In the genomic region with DNA sequence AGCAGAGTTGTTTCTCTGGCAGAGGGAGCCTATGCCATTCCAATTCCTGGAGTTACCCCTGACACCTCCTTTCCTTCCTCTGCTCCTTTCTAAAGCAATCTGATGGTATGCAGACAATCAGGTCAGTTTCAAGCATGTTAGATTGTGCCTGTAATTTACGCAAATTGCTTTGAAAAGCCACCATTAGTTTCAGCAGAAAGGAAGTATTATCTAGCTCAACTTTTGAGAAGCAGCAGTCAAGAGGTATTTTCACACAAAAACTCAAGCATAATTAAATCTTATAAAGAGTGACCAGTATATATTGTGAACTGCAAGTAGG, we compare ENCODE assay signal across 12 cellular contexts. TPM values are rescaled to one million over a fixed set of nuclear protein-coding genes. Genes with fewer than 3 reads are reported as not detected.
DNase-seq lines count a peak whose midpoint lies in the region; ATAC-seq, FAIRE-seq and TF ChIP-seq lines count a peak whose summit lies in the region.
"Had no signal": no experiment of that assay in that cellular context is flagged by ENCODE, and none has a peak within 500 bp of the region (broad histone marks: within the 10 kb centered on the region; RNA-seq: fewer than 3 reads in every experiment).

No MANE protein-coding gene starts in this region.

- H3K27me3 ChIP-seq in IMR-90 (ENCODE audit: control insufficient read depth, insufficient read depth, low read length), result no peaks in the 10 kb centered on the region
- H3K27me3 ChIP-seq in H1 (replicated peaks in 1 of 4; ENCODE audit: control insufficient read depth in 3 of 4, extremely low read depth in 1 of 4, insufficient read depth in 3 of 4, low read length in 3 of 4), result peaks cover 0 to 8% (median 6%) of the 10 kb centered on the region in 4 experiments; a peak in 5 of 7 replicates
- no peaks in the 10 kb centered on the region for H3K27me3 ChIP-seq in thoracic aorta (replicated peaks; ENCODE audit: insufficient read depth)
- H3K27me3 ChIP-seq: cardiac muscle cell had no signal

- H3K4me1 ChIP-seq in IMR-90 (ENCODE audit: control insufficient read depth, insufficient read depth, low read length) (peaks cover 18% of the 10 kb centered on the region), H1 (replicated peaks in 1 of 4; ENCODE audit: control insufficient read depth in 3 of 4, insufficient read depth in 4 of 4, low read length in 3 of 4) (peaks cover 11 to 29% (median 25%) of the 10 kb centered on the region in 4 experiments), thoracic aorta (ENCODE audit: control insufficient read depth in 1 of 2, low read depth in 2 of 2) (peaks cover 19 to 83% of the 10 kb centered on the region in 2 donors)

- H3K36me3 ChIP-seq in IMR-90 (ENCODE audit: control insufficient read depth, insufficient read depth, low read length) (peaks cover 3% of the 10 kb centered on the region), H1 (ENCODE audit: control insufficient read depth in 2 of 4, insufficient read depth in 4 of 4, low read length in 3 of 4) (no peaks in the 10 kb centered on the region), thoracic aorta (no peaks in the 10 kb centered on the region)
- H3K36me3 ChIP-seq: cardiac muscle cell had no signal

- H3K18ac ChIP-seq in IMR-90 (ENCODE audit: low read depth, low read length) (peak overlapping the region; percentile 27; the same call in 1 of the 2 replicates), H1 (ENCODE audit: extremely low read depth, low read length) (no peak overlapping the region)

- H4K20me1 ChIP-seq in IMR-90 (ENCODE audit: insufficient read depth, low read length), result peaks cover 71% of the 10 kb centered on the region
- peaks cover 10 to 12% of the 10 kb centered on the region in 2 experiments for H4K20me1 ChIP-seq in H1 (replicated peaks in 1 of 2; ENCODE audit: control insufficient read depth in 1 of 2, insufficient read depth in 2 of 2, low read length in 2 of 2)

- POLR2A ChIA-PET in IMR-90 (lab: Charles Lee; ENCODE audit: unreplicated experiment), result no interaction called here
- POLR2A ChIA-PET in H1 (lab: Charles Lee; ENCODE audit: partially characterized antibody), result interaction anchor here (1.8 kb wide), 1 partner anchor 8 kb away, joined by 12 read pairs; no protein-coding TSS in a partner anchor

- no peak overlapping the region for H3K56ac ChIP-seq in IMR-90 (ENCODE audit: extremely low read depth, insufficient read depth, low read length)
- H3K56ac ChIP-seq in H1 (replicated peaks; ENCODE audit: insufficient read length, low read depth, low read length), result no peak overlapping the region

- H4K8ac ChIP-seq in IMR-90 (ENCODE audit: low read depth in 2 of 2, low read length in 2 of 2), result no peak overlapping the region
- H4K8ac ChIP-seq in H1 (ENCODE audit: extremely low read depth, insufficient read depth, low read length), result no peak overlapping the region

- H2BK5ac ChIP-seq in IMR-90 (ENCODE audit: low read depth, low read length, poor library complexity, severe bottlenecking) (peak overlapping the region; percentile 25), H1 (ENCODE audit: low read depth, low read length) (no peak overlapping the region)

- no peak overlapping the region for H4K91ac ChIP-seq in IMR-90 (ENCODE audit: insufficient read depth, low read depth, low read length)
- H4K91ac ChIP-seq in H1 (replicated peaks; ENCODE audit: insufficient read length, low read length), result no peak overlapping the region

- H3K4ac ChIP-seq in IMR-90 (ENCODE audit: low read depth, low read length) (no peak overlapping the region), H1 (replicated peaks; ENCODE audit: insufficient read length, low read depth, low read length) (no peak overlapping the region)

- no peak for FAIRE-seq in H1 (lab: Jason Lieb, UNC)

- H3K9ac ChIP-seq in IMR-90 (ENCODE audit: low read depth, low read length) (peak overlapping the region; percentile 66; the same call in 1 of the 2 replicates), H1 (replicated peaks in 1 of 4; ENCODE audit: extremely low read depth in 1 of 4, low read depth in 3 of 4, low read length in 3 of 4) (no peak overlapping the region)

- H3K36me3 Mint-ChIP-seq in mesothelial cell of epicardium, result no peaks in the 10 kb centered on the region

- H2BK120ac ChIP-seq in IMR-90 (ENCODE audit: low read depth, low read length) (no peak overlapping the region), H1 (replicated peaks; ENCODE audit: low read depth, low read length) (no peak overlapping the region)

- H3K9me3 ChIP-seq in IMR-90 (ENCODE audit: control insufficient read depth, insufficient read depth, low read length) (no peaks in the 10 kb centered on the region), H1 (ENCODE audit: insufficient read depth in 2 of 2, low read depth in 1 of 2, low read length in 1 of 2) (no peaks in the 10 kb centered on the region), thoracic aorta (no peaks in the 10 kb centered on the region)

- CTCF ChIA-PET in IMR-90 (lab: Yijun Ruan, JAX), result interaction anchor here (0.7 kb wide), 1 partner anchor 43 kb away, joined by 3 read pairs; no protein-coding TSS in a partner anchor
- CTCF ChIA-PET in H1 (lab: Charles Lee; ENCODE audit: partially characterized antibody), result interaction anchor here (1.2 to 2.7 kb wide), 4 partner anchors 9 to 293 kb away, joined by 3 to 18 read pairs (median 8); no protein-coding TSS in a partner anchor

- H3K27ac ChIP-seq in IMR-90 (ENCODE audit: insufficient read depth, low read length) (no peak overlapping the region), H1 (ENCODE audit: low read depth, low read length) (no peak overlapping the region), thoracic aorta (peak overlapping the region; percentile 96 to 98)
- H3K27ac ChIP-seq: cardiac muscle cell had no signal

- H2AFZ ChIP-seq in IMR-90 (replicated peaks; ENCODE audit: low read length, poor library complexity) (no peak overlapping the region), H1 (ENCODE audit: low read length) (no peak overlapping the region)

- H3K79me2 ChIP-seq in H1 (ENCODE audit: control insufficient read depth in 1 of 2, insufficient read depth in 2 of 2, low read length in 2 of 2), result peaks cover 16 to 69% of the 10 kb centered on the region in 2 experiments

- H2AK9ac ChIP-seq in IMR-90 (replicated peaks; ENCODE audit: low read depth, low read length, poor library complexity), result no peak overlapping the region

- in situ Hi-C loops in IMR-90 (cut with MboI; ENCODE audit: low sequenced_read_pairs), result no loop called here

- ATAC-seq in IMR-90 (ENCODE audit: low read depth) (no peak), thoracic aorta (ENCODE audit: insufficient number of reproducible peaks, low FRiP score, low read depth) (no peak), HG02981 (IDR thresholded peaks at IDR 0.05; ENCODE audit: unreplicated experiment) (no peak)

- peak overlapping the region; percentile 88 for H3K4me3 Mint-ChIP-seq in mesothelial cell of epicardium

- H3K79me1 ChIP-seq in IMR-90 (ENCODE audit: low read depth in 1 of 2, low read length in 2 of 2) (peaks cover 4 to 53% of the 10 kb centered on the region in 2 experiments; a peak in 2 of 4 replicates), H1 (ENCODE audit: low read depth, low read length) (no peaks in the 10 kb centered on the region)

- H3K23ac ChIP-seq in IMR-90 (ENCODE audit: low read depth, low read length) (0 out of 2 replicates have a peak overlapping the region, but pooled peaks have one; percentile 2), H1 (ENCODE audit: insufficient read length) (no peak overlapping the region)

- no peaks in the 10 kb centered on the region for H3K27me3 Mint-ChIP-seq in mesothelial cell of epicardium (ENCODE audit: low read depth)

- DNase-seq in IMR-90 (no peak), H1 (ENCODE audit: low read depth in 1 of 2, low spot score in 2 of 2) (no peak), mesothelial cell of epicardium (ENCODE audit: low spot score in 2 of 2, unreplicated experiment in 2 of 2) (no peak), thoracic aorta (ENCODE audit: low spot score) (no peak), DMS53 treated with DMSO at 0.1 percent for 48 hours (lab: John Stamatoyannopoulos, UW; ENCODE audit: unreplicated experiment) (no peak), kidney glomerular epithelial cell (lab: John Stamatoyannopoulos, UW) (no peak)
- no peak for DNase-seq in stimulated activated CD4-positive, alpha-beta T cell treated with anti-CD3 and anti-CD28 coated beads, Interleukin-2, amount 100 ng/mL, for 24 hours
- DNase-seq: DMS53, MM.1S, NCI-H748 treated with DMSO at 0.1 percent for 48 hours had no signal

- H2BK15ac ChIP-seq in IMR-90 (ENCODE audit: low read depth, low read length) (no peak overlapping the region), H1 (ENCODE audit: low read length) (no peak overlapping the region)

- peaks cover 77% of the 10 kb centered on the region for H3K4me1 Mint-ChIP-seq in mesothelial cell of epicardium

- TF ChIP-seq POLR2A in IMR-90 (IDR thresholded peaks at IDR 0.05; ENCODE audit: low read depth, low read length), result 0 out of 2 replicates have a peak, but pooled peaks have one; percentile 7
- TF ChIP-seq POLR2A in H1 (IDR thresholded peaks at IDR 0.05; ENCODE audit: control extremely low read depth in 1 of 2, low read depth in 2 of 2, low read length in 2 of 2), result no peak

- TF ChIP-seq EP300 in H1 (IDR thresholded peaks at IDR 0.05; ENCODE audit: borderline replicate concordance in 1 of 2, low read depth in 2 of 2, low read length in 2 of 2), result no peak

- no peak for TF ChIP-seq CTCF in IMR-90 (conservative IDR thresholded peaks at IDR 0.05; ENCODE audit: low read depth, low read length)
- no peak for TF ChIP-seq CTCF in H1 (IDR thresholded peaks at IDR 0.05; ENCODE audit: control extremely low read depth in 1 of 3, insufficient read depth in 1 of 3, low read depth in 1 of 3, low read length in 3 of 3)
- no peak for TF ChIP-seq CTCF in mesothelial cell of epicardium (IDR thresholded peaks at IDR 0.05; ENCODE audit: unreplicated experiment)
- no peak for TF ChIP-seq CTCF in thoracic aorta (IDR thresholded peaks at IDR 0.05)

- no TSS peak for BruUV-seq in IMR-90 (replicated peaks; lab: Mats Ljungman, UMichigan)

- H3K27ac Mint-ChIP-seq in mesothelial cell of epicardium, result peak overlapping the region; percentile 94

- WGBS in IMR-90 (ENCODE audit: extremely low coverage in 2 of 2, insufficient read length in 1 of 2), 2 experiments, result no CpG with 5 or more reads among the region's 1 CpG
- WGBS in H1 (ENCODE audit: extremely low coverage in 1 of 2, insufficient coverage in 1 of 2, insufficient read length in 1 of 2, insufficient replicate concordance in 2 of 2, low coverage in 1 of 2, low lambda C conversion rate in 2 of 2, missing lambda C conversion rate in 1 of 2), 2 experiments, result 57% methylated on average over 1 of the region's 1 CpG; no CpG with 5 or more reads in 1 of the 2 experiments

- no peak overlapping the region for H4K5ac ChIP-seq in IMR-90 (ENCODE audit: low read depth, low read length)
- H4K5ac ChIP-seq in H1 (ENCODE audit: insufficient read length, low read depth, low read length), result no peak overlapping the region

- peak overlapping the region; percentile 98 for H3K4me2 ChIP-seq in IMR-90 (ENCODE audit: low read depth, low read length)
- H3K4me2 ChIP-seq in H1 (ENCODE audit: insufficient read depth in 1 of 2, low read depth in 2 of 2, low read length in 2 of 2), result peak overlapping the region; percentile 97 to 100

- no peak overlapping the region for H2BK12ac ChIP-seq in H1 (ENCODE audit: low read depth, low read length)

- H3K4me3 ChIP-seq in IMR-90 (ENCODE audit: insufficient read depth, low read depth, low read length) (peak overlapping the region; percentile 66), H1 (ENCODE audit: extremely low read depth in 1 of 4, insufficient read depth in 2 of 4, low read depth in 3 of 4, low read length in 4 of 4) (peak overlapping the region in 1 of 4 experiments; percentile 85; a peak in 2 of 8 replicates), thoracic aorta (peak overlapping the region; percentile 86)

- peaks cover 8% of the 10 kb centered on the region for H3K23me2 ChIP-seq in H1 (ENCODE audit: low read depth, low read length)

- intact Hi-C loops in IMR-90 (cut with micrococcal nuclease), result loop anchor here (5.0 kb wide), 1 partner anchor 357 kb away; no protein-coding TSS in a partner anchor

- dilution Hi-C loops in IMR-90 (cut with HindIII; ENCODE audit: low sequenced_read_pairs, unreplicated experiment), result loop anchor here (25.0 kb wide), 1 partner anchor 288 kb away; a partner anchor contains a TSS

- H3K9me1 ChIP-seq in IMR-90 (ENCODE audit: insufficient read depth, low read length), result peaks cover 11% of the 10 kb centered on the region

- peak overlapping the region; percentile 72; the same call in 1 of the 2 replicates for H3K14ac ChIP-seq in IMR-90 (replicated peaks; ENCODE audit: low read depth, low read length)
- H3K14ac ChIP-seq in H1 (ENCODE audit: insufficient read length), result no peak overlapping the region

- H2AK5ac ChIP-seq in IMR-90 (ENCODE audit: low read depth, low read length), result no peak overlapping the region
- H2AK5ac ChIP-seq in H1 (ENCODE audit: low read depth, low read length), result no peak overlapping the region

- H3K9me3 Mint-ChIP-seq in mesothelial cell of epicardium, result no peaks in the 10 kb centered on the region

- no peak overlapping the region for H2BK20ac ChIP-seq in IMR-90 (ENCODE audit: low read depth, low read length)
- H2BK20ac ChIP-seq in H1 (ENCODE audit: low read length), result no peak overlapping the region

- TF ChIP-seq RAD21 in IMR-90 (IDR thresholded peaks at IDR 0.05; ENCODE audit: low read length), result no peak
- no peak for TF ChIP-seq RAD21 in H1 (IDR thresholded peaks at IDR 0.05 in 1 of 2, conservative IDR thresholded peaks at IDR 0.05 in 1 of 2; ENCODE audit: low read depth in 2 of 2, low read length in 2 of 2)

RNA-seq across cellular contexts. Expression of a gene that starts 2.2 kb away (rescaled TPM):
- total RNA-seq in IMR-90 (2012; rRNA removed) (101 and 106 TPM in 2 replicates), mesothelial cell of epicardium (124 to 134 TPM (median 130 TPM) in 3 replicates), thoracic aorta (100 to 1,000 TPM; 101 to 158 TPM)
- polyA plus RNA-seq in IMR-90 (2012; rRNA removed) (102 and 145 TPM in 2 replicates), H1 (2011; rRNA removed) (18.2 and 23.4 TPM in 2 replicates)
- 66.7 and 88.3 TPM in 2 replicates for polyA plus RNA-seq in IMR-90 (2012; cell fraction: cytosol; rRNA removed)
- polyA plus RNA-seq in IMR-90 (2012; cell fraction: nucleus; rRNA removed; ENCODE audit: low replicate concordance), result 50.7 and 405 TPM in 2 replicates
- 46.1 TPM in 2 replicates for total RNA-seq in H1 (2021; fragmentation: NEBNext Ultra II Directional; extraction: Animal tissue kit (Norgen Biotek cat#: 25700))
- polyA plus RNA-seq in H1 (2011; cell fraction: cytosol; rRNA removed), result 20.6 TPM
- 12.9 TPM for polyA plus RNA-seq in H1 (2011; cell fraction: nucleus; rRNA removed)
- 18.2 to 29.2 TPM (median 23.7 TPM) in 4 replicates for polyA plus RNA-seq in H1 (2012, experiment 1 of 2)
- polyA plus RNA-seq in H1 (2012, experiment 2 of 2), result 6.5 TPM
- polyA plus RNA-seq in H1 (2013, experiment 1 of 2), result 43.2 TPM
- polyA plus RNA-seq in H1 (2013, experiment 2 of 2), result 43.3 TPM
- polyA minus RNA-seq in H1 (2011; rRNA and poly(A)+ RNA removed), result 17.3 and 18.7 TPM in 2 replicates
- 9.9 TPM for polyA minus RNA-seq in H1 (2011; cell fraction: cytosol; rRNA and poly(A)+ RNA removed)
- polyA minus RNA-seq in H1 (2011; cell fraction: nucleus; rRNA and poly(A)+ RNA removed), result 16.3 TPM

Comparison
In these comparisons a context has a peak if more than half of its experiments do, and no peak if none do; other contexts are left out.
1. H3K27ac ChIP-seq: peak in thoracic aorta (2 of 2); none in IMR-90 (single experiment) and H1 (single experiment).